In genomic region chr3:11613851-11614491, GRCh38 we compare ENCODE assay signal across 16 cellular contexts. TPM values are rescaled to one million over a fixed set of nuclear protein-coding genes. Genes with fewer than 3 reads are reported as not detected.
DNase-seq lines count a peak whose midpoint lies in the region; ATAC-seq, FAIRE-seq and TF ChIP-seq lines count a peak whose summit lies in the region.
"Had no signal": no experiment of that assay in that cellular context is flagged by ENCODE, and none has a peak within 500 bp of the region (broad histone marks: within the 10 kb centered on the region; RNA-seq: fewer than 3 reads in every experiment).

No MANE protein-coding gene starts in this region.

- FAIRE-seq in urothelium cell line (lab: Jason Lieb, UNC), result no peak

- H3K4me3 ChIP-seq in SK-N-MC, result no peak overlapping the region
- no peak overlapping the region for H3K4me3 ChIP-seq in gastrocnemius medialis
- no peak overlapping the region for H3K4me3 ChIP-seq in colonic mucosa
- H3K4me3 ChIP-seq: ascending aorta, skin epidermis had no signal

- intact Hi-C loops in gastrocnemius medialis (cut with DNase I; ENCODE audit: low total_unique reads), result loop anchor here (2.0 kb wide), 1 partner anchor 23 kb away; no protein-coding TSS in a partner anchor
- intact Hi-C loops in colonic mucosa (cut with DNase I), result no loop called here

- H3K9me3 ChIP-seq in SK-N-MC (ENCODE audit: low read depth, low read length) (no peaks in the 10 kb centered on the region), gastrocnemius medialis (no peaks in the 10 kb centered on the region), colonic mucosa (no peaks in the 10 kb centered on the region)
- H3K9me3 ChIP-seq: ascending aorta had no signal

- ATAC-seq in gastrocnemius medialis, result peak in 1 of 2 donors; percentile 21

- DNase-seq in EH (ENCODE audit: low read depth) (peak; percentile 25), SK-N-MC (ENCODE audit: low read depth, low spot score) (no peak), inferior parietal cortex (ENCODE audit: extremely low spot score) (peak; percentile 31), gastrocnemius medialis (no peak), colonic mucosa (no peak), urothelium cell line (ENCODE audit: low spot score) (no peak), NCI-H510A (lab: John Stamatoyannopoulos, UW) (no peak)
- no peak for DNase-seq in activated CD8-positive, alpha-beta memory T cell treated with anti-CD3 and anti-CD28 coated beads, Interleukin-2, amount 50 U/mL, for 48 hours
- DNase-seq: activated effector memory CD4-positive, alpha-beta T cell treated with Interleukin-2 at 50 U/mL for 16 hours; DND-41; KBM-7; NCI-H1105 treated with DMSO at 0.1 percent for 48 hours; stimulated activated naive CD4-positive, alpha-beta T cell had no signal

- in situ Hi-C loops in gastrocnemius medialis (cut with MboI; ENCODE audit: low sequenced_read_pairs in 4 of 4), result no loop called here

- H3K27me3 ChIP-seq in gastrocnemius medialis (no peaks in the 10 kb centered on the region), colonic mucosa (no peaks in the 10 kb centered on the region)
- H3K27me3 ChIP-seq: ascending aorta had no signal

- H3K4me1 ChIP-seq in gastrocnemius medialis (peaks cover 74 to 89% of the 10 kb centered on the region in 2 donors), colonic mucosa (no peaks in the 10 kb centered on the region)

- no peak overlapping the region for H3K9ac ChIP-seq in SK-N-MC (ENCODE audit: insufficient read length)
- H3K9ac ChIP-seq in colonic mucosa (ENCODE audit: low read depth in 2 of 2, low read length in 2 of 2), result no peak overlapping the region

- H3K27ac ChIP-seq in SK-N-MC (peak overlapping the region; percentile 96), gastrocnemius medialis (peak overlapping the region; percentile 10 to 60 (median 50)), colonic mucosa (no peak overlapping the region)
- H3K27ac ChIP-seq: ascending aorta, C4-2B had no signal

- TF ChIP-seq POLR2A in gastrocnemius medialis (IDR thresholded peaks at IDR 0.05), result no peak

- TF ChIP-seq CTCF in gastrocnemius medialis (IDR thresholded peaks at IDR 0.05 in 4 of 5, conservative IDR thresholded peaks at IDR 0.05 in 1 of 5) (no peak), colonic mucosa (IDR thresholded peaks at IDR 0.05) (no peak)

- H3K36me3 ChIP-seq in SK-N-MC (ENCODE audit: insufficient read depth, low read length), result no peaks in the 10 kb centered on the region
- no peaks in the 10 kb centered on the region for H3K36me3 ChIP-seq in gastrocnemius medialis
- H3K36me3 ChIP-seq in colonic mucosa, result no peaks in the 10 kb centered on the region
- H3K36me3 ChIP-seq: ascending aorta had no signal

RNA-seq across cellular contexts. Expression of gene VGLL4, which starts 29.7 kb away (rescaled TPM):
- 10 to 100 TPM in 3 of 4 donors, 1 to 10 TPM in 1; 8.9 to 20.9 (median 12.8) TPM for total RNA-seq in gastrocnemius medialis
- 10 to 100 TPM; 57.7 to 63.7 TPM for total RNA-seq in colonic mucosa

Comparison
In these comparisons a context has a peak if more than half of its experiments do, and no peak if none do; other contexts are left out.
1. DNase-seq: peak in EH (single experiment) and inferior parietal cortex (single experiment); none in SK-N-MC (single experiment), gastrocnemius medialis (0 of 2), colonic mucosa (single experiment), urothelium cell line (single experiment), NCI-H510A (single experiment) and activated CD8-positive, alpha-beta memory T cell treated with anti-CD3 and anti-CD28 coated beads, Interleukin-2, amount 50 U/mL, for 48 hours (single experiment).